In genomic region chr4:151660676-151661075, GRCh38 we compare ENCODE assay signal across 17 cellular contexts.
DNase-seq lines count a peak whose midpoint lies in the region; ATAC-seq and TF ChIP-seq lines count a peak whose summit lies in the region.
"Had no signal": no experiment of that assay in that cellular context is flagged by ENCODE, and none has a peak within 500 bp of the region (broad histone marks: within the 10 kb centered on the region; RNA-seq: fewer than 3 reads in every experiment).

No MANE protein-coding gene starts in this region.

- H2AFZ ChIP-seq in trophoblast cell (ENCODE audit: insufficient read depth, low read length, poor library complexity) = no peak overlapping the region

- H3K27me3 Mint-ChIP-seq in activated CD8-positive, alpha-beta T cell treated with anti-CD3 and anti-CD28 coated beads, Interleukin-2, amount 10 ng/mL, durations not matched to agents 7 days and 5 days (ENCODE audit: low read depth) = no peaks in the 10 kb centered on the region
- H3K27me3 Mint-ChIP-seq in activated CD8-positive, alpha-beta T cell treated with anti-CD3 and anti-CD28 coated beads for 36 hours = no peaks in the 10 kb centered on the region
- no peaks in the 10 kb centered on the region for H3K27me3 Mint-ChIP-seq in CD8-positive, alpha-beta T cell (ENCODE audit: low read depth)
- H3K27me3 Mint-ChIP-seq: CD4-positive, CD25-positive, alpha-beta regulatory T cell had no signal

- H3K79me2 ChIP-seq in trophoblast cell (ENCODE audit: control insufficient read depth, insufficient read depth, low read length, poor library complexity) = no peaks in the 10 kb centered on the region

- no peak overlapping the region for H4K8ac ChIP-seq in trophoblast cell (ENCODE audit: low read depth, low read length)

- no peak for TF ChIP-seq POLR2A in GM18505 (IDR thresholded peaks at IDR 0.05; ENCODE audit: borderline replicate concordance, extremely low read depth, insufficient read depth, insufficient read length)

- no peaks in the 10 kb centered on the region for H3K79me1 ChIP-seq in trophoblast cell (ENCODE audit: low read length)

- DNase-seq in activated CD8-positive, alpha-beta T cell treated with anti-CD3 and anti-CD28 coated beads, Interleukin-2, amount 10 ng/mL, durations not matched to agents 7 days and 5 days = no peak
- no peak for DNase-seq in activated CD8-positive, alpha-beta T cell treated with anti-CD3 and anti-CD28 coated beads for 36 hours
- DNase-seq in CD8-positive, alpha-beta T cell = no peak
- DNase-seq in dorsolateral prefrontal cortex = no peak
- DNase-seq in trophoblast cell = no peak
- DNase-seq in kidney glomerular epithelial cell (lab: John Stamatoyannopoulos, UW) = no peak
- DNase-seq: ACHN; Calu3; CD4-positive, CD25-positive, alpha-beta regulatory T cell; DMS 273 treated with DMSO at 0.1 percent for 48 hours; DMS79 treated with DMSO at 0.1 percent for 48 hours; EL; GOT3; H9 had no signal

- H3K27me3 ChIP-seq in CD8-positive, alpha-beta T cell (ENCODE audit: insufficient read depth, low read length) = no peaks in the 10 kb centered on the region
- H3K27me3 ChIP-seq in dorsolateral prefrontal cortex = no peaks in the 10 kb centered on the region
- H3K27me3 ChIP-seq in trophoblast cell (ENCODE audit: insufficient read depth, low read length) = no peaks in the 10 kb centered on the region
- H3K27me3 ChIP-seq: BLaER1 treated with 17β-estradiol and CSF1 and Interleukin-3, amounts not matched to agents 10 nM and 100 nM had no signal

- intact Hi-C loops in activated CD8-positive, alpha-beta T cell treated with anti-CD3 and anti-CD28 coated beads for 36 hours (cut with micrococcal nuclease) = no loop called here
- intact Hi-C loops in CD8-positive, alpha-beta T cell (cut with DNase I, micrococcal nuclease) = no loop called here
- intact Hi-C loops in dorsolateral prefrontal cortex (cut with DNase I) = no loop called here

- no peak overlapping the region for H3K4ac ChIP-seq in trophoblast cell (ENCODE audit: low read depth, low read length)

- H3K4me3 Mint-ChIP-seq in activated CD8-positive, alpha-beta T cell treated with anti-CD3 and anti-CD28 coated beads, Interleukin-2, amount 10 ng/mL, durations not matched to agents 7 days and 5 days = no peak overlapping the region
- H3K4me3 Mint-ChIP-seq in activated CD8-positive, alpha-beta T cell treated with anti-CD3 and anti-CD28 coated beads for 36 hours = no peak overlapping the region
- no peak overlapping the region for H3K4me3 Mint-ChIP-seq in CD8-positive, alpha-beta T cell
- H3K4me3 Mint-ChIP-seq: CD4-positive, CD25-positive, alpha-beta regulatory T cell; H9 had no signal

- H3K4me2 ChIP-seq in trophoblast cell (ENCODE audit: low read length) = no peak overlapping the region
- H3K4me2 ChIP-seq: BLaER1 treated with 17β-estradiol and CSF1 and Interleukin-3, amounts not matched to agents 10 nM and 100 nM had no signal

- H3K27ac Mint-ChIP-seq in activated CD8-positive, alpha-beta T cell treated with anti-CD3 and anti-CD28 coated beads, Interleukin-2, amount 10 ng/mL, durations not matched to agents 7 days and 5 days = peak overlapping the region; percentile 23
- H3K27ac Mint-ChIP-seq in activated CD8-positive, alpha-beta T cell treated with anti-CD3 and anti-CD28 coated beads for 36 hours = no peak overlapping the region
- H3K27ac Mint-ChIP-seq in CD8-positive, alpha-beta T cell = peak overlapping the region; percentile 12

- H4K91ac ChIP-seq in trophoblast cell (ENCODE audit: low read depth, low read length) = no peak overlapping the region

- no peak overlapping the region for H2BK12ac ChIP-seq in trophoblast cell (ENCODE audit: low read length)

- no peaks in the 10 kb centered on the region for H3K9me3 Mint-ChIP-seq in activated CD8-positive, alpha-beta T cell treated with anti-CD3 and anti-CD28 coated beads, Interleukin-2, amount 10 ng/mL, durations not matched to agents 7 days and 5 days (ENCODE audit: insufficient read depth)
- no peaks in the 10 kb centered on the region for H3K9me3 Mint-ChIP-seq in activated CD8-positive, alpha-beta T cell treated with anti-CD3 and anti-CD28 coated beads for 36 hours
- no peaks in the 10 kb centered on the region for H3K9me3 Mint-ChIP-seq in CD8-positive, alpha-beta T cell
- H3K9me3 Mint-ChIP-seq: H9 had no signal

- CTCF ChIA-PET in activated CD8-positive, alpha-beta T cell treated with anti-CD3 and anti-CD28 coated beads, Interleukin-2, amount 10 ng/mL, durations not matched to agents 7 days and 5 days (lab: Charles Lee) = interaction anchor here (0.6 kb wide), 1 partner anchor 9 kb away, joined by 3 read pairs; no protein-coding TSS in a partner anchor
- CTCF ChIA-PET in activated CD8-positive, alpha-beta T cell treated with anti-CD3 and anti-CD28 coated beads for 36 hours (lab: Charles Lee) = interaction anchor here (1.1 kb wide), 1 partner anchor 16 kb away, joined by 3 read pairs; no protein-coding TSS in a partner anchor
- CTCF ChIA-PET in CD8-positive, alpha-beta T cell (lab: Charles Lee) = no interaction called here

- H3K18ac ChIP-seq in trophoblast cell (ENCODE audit: low read length) = no peak overlapping the region

- POLR2A ChIA-PET in activated CD8-positive, alpha-beta T cell treated with anti-CD3 and anti-CD28 coated beads, Interleukin-2, amount 10 ng/mL, durations not matched to agents 7 days and 5 days (lab: Charles Lee) = no interaction called here
- POLR2A ChIA-PET in activated CD8-positive, alpha-beta T cell treated with anti-CD3 and anti-CD28 coated beads for 36 hours (lab: Charles Lee) = no interaction called here
- POLR2A ChIA-PET in CD8-positive, alpha-beta T cell (lab: Charles Lee) = no interaction called here

- H3K4me1 Mint-ChIP-seq in activated CD8-positive, alpha-beta T cell treated with anti-CD3 and anti-CD28 coated beads, Interleukin-2, amount 10 ng/mL, durations not matched to agents 7 days and 5 days (ENCODE audit: low read depth) = peaks cover 20% of the 10 kb centered on the region
- peaks cover 12% of the 10 kb centered on the region for H3K4me1 Mint-ChIP-seq in activated CD8-positive, alpha-beta T cell treated with anti-CD3 and anti-CD28 coated beads for 36 hours (ENCODE audit: low read depth)
- H3K4me1 Mint-ChIP-seq in CD8-positive, alpha-beta T cell (ENCODE audit: low read depth) = peaks cover 18% of the 10 kb centered on the region
- H3K4me1 Mint-ChIP-seq: H9 had no signal

- H2BK120ac ChIP-seq in trophoblast cell (ENCODE audit: insufficient read depth, low read length, poor library complexity) = no peak overlapping the region

- H2BK5ac ChIP-seq in trophoblast cell (ENCODE audit: low read depth, low read length, poor library complexity) = no peak overlapping the region

- no peaks in the 10 kb centered on the region for H3K36me3 ChIP-seq in CD8-positive, alpha-beta T cell (ENCODE audit: insufficient read depth, low read length)
- H3K36me3 ChIP-seq in trophoblast cell (ENCODE audit: control insufficient read depth in 1 of 2, insufficient read depth in 2 of 2, low read length in 2 of 2) = peaks cover 4% of the 10 kb centered on the region in 2 experiments
- H3K36me3 ChIP-seq: BLaER1 treated with 17β-estradiol and CSF1 and Interleukin-3, amounts not matched to agents 10 nM and 100 nM had no signal

- no peak overlapping the region for H2AK5ac ChIP-seq in trophoblast cell (ENCODE audit: low read length)

- TF ChIP-seq CTCF in activated CD8-positive, alpha-beta T cell treated with anti-CD3 and anti-CD28 coated beads for 36 hours (IDR thresholded peaks at IDR 0.05) = no peak
- TF ChIP-seq CTCF in CD8-positive, alpha-beta T cell (IDR thresholded peaks at IDR 0.05) = no peak
- TF ChIP-seq CTCF in dorsolateral prefrontal cortex (IDR thresholded peaks at IDR 0.05 in 54 of 56, conservative IDR thresholded peaks at IDR 0.05 in 2 of 56; ENCODE audit: low read depth in 1 of 56, partially characterized antibody in 56 of 56) = no peak

- peak overlapping the region; percentile 25 for H3K23ac ChIP-seq in trophoblast cell (ENCODE audit: low read length)

- H3K36me3 Mint-ChIP-seq in activated CD8-positive, alpha-beta T cell treated with anti-CD3 and anti-CD28 coated beads, Interleukin-2, amount 10 ng/mL, durations not matched to agents 7 days and 5 days (ENCODE audit: low read depth) = no peaks in the 10 kb centered on the region
- H3K36me3 Mint-ChIP-seq in activated CD8-positive, alpha-beta T cell treated with anti-CD3 and anti-CD28 coated beads for 36 hours (ENCODE audit: low read depth) = no peaks in the 10 kb centered on the region
- no peaks in the 10 kb centered on the region for H3K36me3 Mint-ChIP-seq in CD8-positive, alpha-beta T cell

- H3K4me1 ChIP-seq in CD8-positive, alpha-beta T cell (ENCODE audit: insufficient read depth, low read length) = peaks cover 14% of the 10 kb centered on the region
- peaks cover 0 to 7% of the 10 kb centered on the region in 2 experiments for H3K4me1 ChIP-seq in trophoblast cell (ENCODE audit: control insufficient read depth in 1 of 2, insufficient read depth in 2 of 2, low read length in 2 of 2)

- no peak overlapping the region for H4K12ac ChIP-seq in trophoblast cell (ENCODE audit: low read depth, low read length)

- no peak overlapping the region for H3K27ac ChIP-seq in CD8-positive, alpha-beta T cell (ENCODE audit: low read depth, low read length)
- H3K27ac ChIP-seq in dorsolateral prefrontal cortex (peak overlapping the region in 39 of 59 donors; percentile 6 to 82 (median 59)), trophoblast cell (ENCODE audit: low read depth, low read length) (no peak overlapping the region)
- H3K27ac ChIP-seq: BLaER1 treated with 17β-estradiol and CSF1 and Interleukin-3, amounts not matched to agents 10 nM and 100 nM had no signal

- no peak overlapping the region for H3K9ac ChIP-seq in trophoblast cell (ENCODE audit: low read length)
- H3K9ac ChIP-seq: BLaER1 treated with 17β-estradiol and CSF1 and Interleukin-3, amounts not matched to agents 10 nM and 100 nM had no signal

- H3K4me3 ChIP-seq in CD8-positive, alpha-beta T cell (ENCODE audit: low read depth, low read length) = no peak overlapping the region
- H3K4me3 ChIP-seq in dorsolateral prefrontal cortex (no peak overlapping the region), trophoblast cell (ENCODE audit: low read depth, low read length) (no peak overlapping the region)
- H3K4me3 ChIP-seq: BLaER1 treated with 17β-estradiol and CSF1 and Interleukin-3, amounts not matched to agents 10 nM and 100 nM had no signal

- no peak for ATAC-seq in activated CD8-positive, alpha-beta T cell treated with anti-CD3 and anti-CD28 coated beads, Interleukin-2, amount 10 ng/mL, durations not matched to agents 7 days and 5 days
- no peak for ATAC-seq in activated CD8-positive, alpha-beta T cell treated with anti-CD3 and anti-CD28 coated beads for 36 hours
- no peak for ATAC-seq in CD8-positive, alpha-beta T cell
- ATAC-seq in HG03175 (IDR thresholded peaks at IDR 0.05; ENCODE audit: unreplicated experiment) (no peak), GM18505 (IDR thresholded peaks at IDR 0.05; ENCODE audit: unreplicated experiment) (no peak)

- no peak overlapping the region for H3K14ac ChIP-seq in trophoblast cell (ENCODE audit: low read length)

- H3K9me3 ChIP-seq in CD8-positive, alpha-beta T cell (ENCODE audit: low read length) = no peaks in the 10 kb centered on the region
- H3K9me3 ChIP-seq in trophoblast cell (ENCODE audit: insufficient read depth, low read depth, low read length) = peaks cover 1% of the 10 kb centered on the region
- H3K9me3 ChIP-seq: BLaER1 treated with 17β-estradiol and CSF1 and Interleukin-3, amounts not matched to agents 10 nM and 100 nM had no signal

Comparison
In these comparisons a context has a peak if more than half of its experiments do, and no peak if none do; other contexts are left out.
1. H3K27ac ChIP-seq: peak in dorsolateral prefrontal cortex (39 of 59); none in CD8-positive, alpha-beta T cell (single experiment) and trophoblast cell (single experiment).